In genomic region chr10:43404675-43405221, GRCh38 we compare ENCODE assay signal across 10 cellular contexts. TPM values are rescaled to one million over a fixed set of nuclear protein-coding genes. Genes with fewer than 3 reads are reported as not detected.
DNase-seq lines count a peak whose midpoint lies in the region; ATAC-seq and TF ChIP-seq lines count a peak whose summit lies in the region.
"Had no signal": no experiment of that assay in that cellular context is flagged by ENCODE, and none has a peak within 500 bp of the region (broad histone marks: within the 10 kb centered on the region; RNA-seq: fewer than 3 reads in every experiment).

No MANE protein-coding gene starts in this region.

- H3K27me3 ChIP-seq in right cardiac atrium (ENCODE audit: control insufficient read depth, insufficient read depth) (no peaks in the 10 kb centered on the region), adrenal gland (no peaks in the 10 kb centered on the region), H7 (ENCODE audit: control insufficient read depth, insufficient read depth, low read length) (no peaks in the 10 kb centered on the region)

- H3K9me2 ChIP-seq in OCI-LY7 (ENCODE audit: insufficient read depth, low read length): no peaks in the 10 kb centered on the region

- ATAC-seq in activated T-cell treated with anti-CD3 and anti-CD28 coated beads, Interleukin-2, amount 50 U/mL, for 4 hours: no peak
- ATAC-seq in stimulated activated naive B cell treated with anti-CD40 and anti-IgM and Interleukin-4, amounts not matched to agents 10 μg/mL and 1 μg/mL and 100 μg/mL, for 72 hours (replicated peaks): no peak
- no peak for ATAC-seq in right cardiac atrium

- intact Hi-C loops in OCI-LY7 (cut with micrococcal nuclease; ENCODE audit: unreplicated experiment): no loop called here
- intact Hi-C loops in right cardiac atrium (cut with DNase I): no loop called here
- intact Hi-C loops in adrenal gland (cut with DNase I): no loop called here

- peaks cover 45% of the 10 kb centered on the region for H4K20me1 ChIP-seq in OCI-LY7 (ENCODE audit: insufficient read depth, low read length)

- no peak for DNase-seq in activated T-cell treated with anti-CD3 and anti-CD28 coated beads, Interleukin-2, amount 50 U/mL, for 4 hours
- DNase-seq in activated T-cell treated with anti-CD3 and anti-CD28 coated beads for 4 hours: no peak
- no peak for DNase-seq in OCI-LY7 (ENCODE audit: low spot score)
- no peak for DNase-seq in epithelial cell of prostate (ENCODE audit: low read depth, low spot score)
- DNase-seq in stimulated activated naive B cell treated with anti-CD40 and anti-IgM and Interleukin-4, amounts not matched to agents 10 μg/mL and 1 μg/mL and 100 μg/mL, for 72 hours: no peak
- no peak for DNase-seq in right cardiac atrium
- DNase-seq in adrenal gland: no peak
- no peak for DNase-seq in H7
- DNase-seq: kidney glomerular epithelial cell had no signal

- H3K79me2 ChIP-seq in OCI-LY7 (ENCODE audit: insufficient read depth, low read depth, low read length): peaks cover 93% of the 10 kb centered on the region

- H3K36me3 Mint-ChIP-seq in activated T-cell treated with anti-CD3 and anti-CD28 coated beads, Interleukin-2, amount 50 U/mL, for 4 hours (ENCODE audit: insufficient read depth): peaks cover 37% of the 10 kb centered on the region
- H3K36me3 Mint-ChIP-seq in stimulated activated naive B cell treated with anti-CD40 and anti-IgM and Interleukin-4, amounts not matched to agents 10 μg/mL and 1 μg/mL and 100 μg/mL, for 72 hours: peaks cover 44 to 56% of the 10 kb centered on the region in 2 donors

- TF ChIP-seq POLR2A in adrenal gland (IDR thresholded peaks at IDR 0.05): no peak

- H3K4me1 Mint-ChIP-seq in activated T-cell treated with anti-CD3 and anti-CD28 coated beads, Interleukin-2, amount 50 U/mL, for 4 hours (ENCODE audit: low read depth): peaks cover 53% of the 10 kb centered on the region
- H3K4me1 Mint-ChIP-seq in stimulated activated naive B cell treated with anti-CD40 and anti-IgM and Interleukin-4, amounts not matched to agents 10 μg/mL and 1 μg/mL and 100 μg/mL, for 72 hours: peaks cover 30 to 69% of the 10 kb centered on the region in 2 donors

- no peaks in the 10 kb centered on the region for H3K9me3 Mint-ChIP-seq in activated T-cell treated with anti-CD3 and anti-CD28 coated beads, Interleukin-2, amount 50 U/mL, for 4 hours
- H3K9me3 Mint-ChIP-seq in stimulated activated naive B cell treated with anti-CD40 and anti-IgM and Interleukin-4, amounts not matched to agents 10 μg/mL and 1 μg/mL and 100 μg/mL, for 72 hours: no peaks in the 10 kb centered on the region

- H3K4me3 Mint-ChIP-seq in activated T-cell treated with anti-CD3 and anti-CD28 coated beads, Interleukin-2, amount 50 U/mL, for 4 hours: peak overlapping the region; percentile 98
- peak overlapping the region; percentile 76 to 84 for H3K4me3 Mint-ChIP-seq in stimulated activated naive B cell treated with anti-CD40 and anti-IgM and Interleukin-4, amounts not matched to agents 10 μg/mL and 1 μg/mL and 100 μg/mL, for 72 hours

- H3K4me1 ChIP-seq in OCI-LY7 (ENCODE audit: insufficient read depth, low read length, poor library complexity, severe bottlenecking): peaks cover 67% of the 10 kb centered on the region
- H3K4me1 ChIP-seq in right cardiac atrium (ENCODE audit: control insufficient read depth, insufficient read depth, low read length): peaks cover 3% of the 10 kb centered on the region
- H3K4me1 ChIP-seq in adrenal gland (replicated peaks in 1 of 2): peaks cover 28 to 66% of the 10 kb centered on the region in 2 donors

- H3K9me3 ChIP-seq in OCI-LY7 (ENCODE audit: low read length) (no peaks in the 10 kb centered on the region), right cardiac atrium (ENCODE audit: control insufficient read depth, low read length) (no peaks in the 10 kb centered on the region), adrenal gland (replicated peaks in 1 of 3) (no peaks in the 10 kb centered on the region)

- peaks cover 85% of the 10 kb centered on the region for H3K36me3 ChIP-seq in OCI-LY7 (ENCODE audit: insufficient read depth, low read length)
- H3K36me3 ChIP-seq in adrenal gland (replicated peaks in 1 of 2): peaks cover 0 to 4% of the 10 kb centered on the region in 2 donors
- H3K36me3 ChIP-seq in H7 (replicated peaks; ENCODE audit: control insufficient read depth, insufficient read depth, low read length): no peaks in the 10 kb centered on the region

- CTCF ChIA-PET in OCI-LY7 (lab: Charles Lee; ENCODE audit: unreplicated experiment): no interaction called here

- WGBS in right cardiac atrium: 63% methylated on average over 7 of the region's 7 CpGs
- WGBS in adrenal gland, 4 donors: 64 to 73% (median 66%) methylated on average over 7 of the region's 7 CpGs

- peak overlapping the region; percentile 63 for H3K27ac Mint-ChIP-seq in stimulated activated naive B cell treated with anti-CD40 and anti-IgM and Interleukin-4, amounts not matched to agents 10 μg/mL and 1 μg/mL and 100 μg/mL, for 72 hours

- BruUV-seq in OCI-LY7 (replicated peaks; lab: Mats Ljungman, UMichigan): TSS peak; percentile 18

- H3K27me3 Mint-ChIP-seq in activated T-cell treated with anti-CD3 and anti-CD28 coated beads, Interleukin-2, amount 50 U/mL, for 4 hours (ENCODE audit: low read depth): no peaks in the 10 kb centered on the region
- H3K27me3 Mint-ChIP-seq in stimulated activated naive B cell treated with anti-CD40 and anti-IgM and Interleukin-4, amounts not matched to agents 10 μg/mL and 1 μg/mL and 100 μg/mL, for 72 hours: no peaks in the 10 kb centered on the region

- H3K4me2 ChIP-seq in OCI-LY7 (ENCODE audit: low read length): peak overlapping the region; percentile 91

- H3K27ac ChIP-seq in OCI-LY7 (ENCODE audit: low read depth, low read length, poor library complexity, severe bottlenecking): peak overlapping the region; percentile 82
- peak overlapping the region; percentile 38 for H3K27ac ChIP-seq in epithelial cell of prostate
- H3K27ac ChIP-seq in right cardiac atrium (ENCODE audit: low read length): no peak overlapping the region
- H3K27ac ChIP-seq in adrenal gland: peak overlapping the region in 1 of 5 donors; percentile 19

- H2AFZ ChIP-seq in OCI-LY7 (ENCODE audit: low read length): no peak overlapping the region

- TF ChIP-seq CTCF in OCI-LY7 (conservative IDR thresholded peaks at IDR 0.05; ENCODE audit: low read length) (no peak), adrenal gland (IDR thresholded peaks at IDR 0.05) (no peak)

- POLR2A ChIA-PET in OCI-LY7 (lab: Charles Lee): interaction anchor here (0.6 to 0.7 kb wide), 3 partner anchors 17 to 964 kb away, joined by 3 to 5 read pairs (median 4); no protein-coding TSS in a partner anchor

- peak overlapping the region; percentile 92 for H3K4me3 ChIP-seq in OCI-LY7 (ENCODE audit: low read depth, low read length, poor library complexity, severe bottlenecking)
- no peak overlapping the region for H3K4me3 ChIP-seq in right cardiac atrium (ENCODE audit: low read length)
- no peak overlapping the region for H3K4me3 ChIP-seq in adrenal gland
- no peak overlapping the region for H3K4me3 ChIP-seq in H7 (ENCODE audit: insufficient read depth, low read depth, low read length)

RNA-seq across cellular contexts. Expression of gene HNRNPF, which starts 4.2 kb away (rescaled TPM):
- total RNA-seq in activated T-cell treated with anti-CD3 and anti-CD28 coated beads, Interleukin-2, amount 50 U/mL, for 4 hours: 100 to 1,000 TPM; 531 to 572 (median 556) TPM
- 280 and 354 TPM in 2 replicates for total RNA-seq in OCI-LY7 (2014; rRNA removed; shearing (Covaris generic))
- total RNA-seq in OCI-LY7 (2022): 286 and 340 TPM in 2 replicates
- 10 to 100 TPM; 67.2 to 93.4 (median 77.2) TPM for total RNA-seq in right cardiac atrium
- 41.6 TPM for polyA plus RNA-seq in right cardiac atrium
- 100 to 1,000 TPM; 103 to 207 (median 144) TPM for total RNA-seq in adrenal gland
- 100 to 1,000 TPM in 1 of 3 donors, 10 to 100 TPM in 2; 48.7 to 141 (median 51.3) TPM for polyA plus RNA-seq in adrenal gland
- total RNA-seq in H7 (2014; rRNA removed; shearing (Covaris generic)): 328 and 342 TPM in 2 replicates

RNA-seq across cellular contexts. Expression of gene ZNF487, which starts 32.2 kb away (rescaled TPM):
- total RNA-seq in activated T-cell treated with anti-CD3 and anti-CD28 coated beads, Interleukin-2, amount 50 U/mL, for 4 hours: 1 to 10 TPM; 1.3 to 3.8 (median 1.6) TPM
- total RNA-seq in OCI-LY7 (2014; rRNA removed; shearing (Covaris generic)): 6.5 and 8.1 TPM in 2 replicates
- total RNA-seq in OCI-LY7 (2022): 3.5 and 5.0 TPM in 2 replicates
- total RNA-seq in right cardiac atrium: 1 to 10 TPM; 3.0 to 4.0 (median 3.4) TPM
- 4.2 TPM for polyA plus RNA-seq in right cardiac atrium
- 1 to 10 TPM; 2.1 to 8.1 (median 4.5) TPM for total RNA-seq in adrenal gland
- polyA plus RNA-seq in adrenal gland: 1 to 10 TPM; 7.2 to 8.6 (median 7.6) TPM
- 2.7 and 4.9 TPM in 2 replicates for total RNA-seq in H7 (2014; rRNA removed; shearing (Covaris generic))

RNA-seq across cellular contexts. Expression of gene FXYD4, which starts 33.3 kb away (rescaled TPM):
- total RNA-seq in activated T-cell treated with anti-CD3 and anti-CD28 coated beads, Interleukin-2, amount 50 U/mL, for 4 hours: not detected
- total RNA-seq in OCI-LY7 (2014; rRNA removed; shearing (Covaris generic)): not detected in 2 replicates
- not detected in 2 replicates for total RNA-seq in OCI-LY7 (2022)
- not detected for total RNA-seq in right cardiac atrium
- polyA plus RNA-seq in right cardiac atrium: not detected
- under 1 TPM in 1 of 8 donors, not detected in 7; 0.86 TPM for total RNA-seq in adrenal gland
- not detected for polyA plus RNA-seq in adrenal gland
- not detected in 2 replicates for total RNA-seq in H7 (2014; rRNA removed; shearing (Covaris generic))
- total RNA-seq: bronchial epithelial cell had no signal
